In genomic region chr7:149856-150636, GRCh38 we compare ENCODE assay signal across 8 cellular contexts. TPM values are rescaled to one million over a fixed set of nuclear protein-coding genes. Genes with fewer than 3 reads are reported as not detected.
DNase-seq lines count a peak whose midpoint lies in the region; ATAC-seq, FAIRE-seq and TF ChIP-seq lines count a peak whose summit lies in the region.

No MANE protein-coding gene starts in this region.

- peak; percentile 5 for ATAC-seq in activated CD8-positive, alpha-beta memory T cell treated with anti-CD3 and anti-CD28 coated beads, Interleukin-2, amount 10 ng/mL, durations not matched to agents 7 days and 5 days

- H3K27me3 Mint-ChIP-seq in activated CD8-positive, alpha-beta memory T cell treated with anti-CD3 and anti-CD28 coated beads, Interleukin-2, amount 10 ng/mL, durations not matched to agents 7 days and 5 days = no peaks in the 10 kb centered on the region
- no peaks in the 10 kb centered on the region for H3K27me3 Mint-ChIP-seq in osteocyte (ENCODE audit: unreplicated experiment)

- peaks cover 19% of the 10 kb centered on the region for H3K4me1 Mint-ChIP-seq in activated CD8-positive, alpha-beta memory T cell treated with anti-CD3 and anti-CD28 coated beads, Interleukin-2, amount 10 ng/mL, durations not matched to agents 7 days and 5 days
- peaks cover 19% of the 10 kb centered on the region for H3K4me1 Mint-ChIP-seq in osteocyte (ENCODE audit: unreplicated experiment)

- no peak for TF ChIP-seq POLR2A in H54 (IDR thresholded peaks at IDR 0.05; ENCODE audit: low read depth, low read length)

- peak; percentile 30 for DNase-seq in NCI-H2171 treated with DMSO at 0.1 percent for 48 hours (lab: John Stamatoyannopoulos, UW)
- no peak for DNase-seq in NCI-H2171 (lab: John Stamatoyannopoulos, UW)
- DNase-seq in Kasumi-1 (lab: John Stamatoyannopoulos, UW) = peak; percentile 16 to 20
- DNase-seq in activated CD8-positive, alpha-beta memory T cell treated with anti-CD3 and anti-CD28 coated beads, Interleukin-2, amount 10 ng/mL, durations not matched to agents 7 days and 5 days = peak; percentile 62
- DNase-seq in fibroblast of mammary gland (ENCODE audit: low read depth) = peak; percentile 14
- DNase-seq in osteocyte (ENCODE audit: extremely low spot score, unreplicated experiment) = no peak
- DNase-seq in NCI-H1930 (lab: John Stamatoyannopoulos, UW) = no peak
- DNase-seq in H54 (ENCODE audit: insufficient read length, low spot score) = no peak

- H3K27ac Mint-ChIP-seq in activated CD8-positive, alpha-beta memory T cell treated with anti-CD3 and anti-CD28 coated beads, Interleukin-2, amount 10 ng/mL, durations not matched to agents 7 days and 5 days = peak overlapping the region; percentile 100
- peak overlapping the region; percentile 100 for H3K27ac Mint-ChIP-seq in osteocyte (ENCODE audit: unreplicated experiment)

- no peak for FAIRE-seq in H54 (lab: Jason Lieb, UNC)

- CTCF ChIA-PET in activated CD8-positive, alpha-beta memory T cell treated with anti-CD3 and anti-CD28 coated beads, Interleukin-2, amount 10 ng/mL, durations not matched to agents 7 days and 5 days (lab: Charles Lee) = no interaction called here

- TF ChIP-seq CTCF in fibroblast of mammary gland (conservative IDR thresholded peaks at IDR 0.05; ENCODE audit: control insufficient read depth, insufficient read depth, low read depth, low read length) (no peak), osteocyte (IDR thresholded peaks at IDR 0.05) (no peak)

- peak overlapping the region; percentile 84 for H3K4me3 Mint-ChIP-seq in activated CD8-positive, alpha-beta memory T cell treated with anti-CD3 and anti-CD28 coated beads, Interleukin-2, amount 10 ng/mL, durations not matched to agents 7 days and 5 days
- H3K4me3 Mint-ChIP-seq in osteocyte (ENCODE audit: unreplicated experiment) = no peak overlapping the region

- H3K4me3 ChIP-seq in fibroblast of mammary gland (ENCODE audit: control insufficient read depth, low read depth, low read length) = peak overlapping the region; percentile 74

- H3K36me3 Mint-ChIP-seq in activated CD8-positive, alpha-beta memory T cell treated with anti-CD3 and anti-CD28 coated beads, Interleukin-2, amount 10 ng/mL, durations not matched to agents 7 days and 5 days = peaks cover 10% of the 10 kb centered on the region
- H3K36me3 Mint-ChIP-seq in osteocyte (ENCODE audit: unreplicated experiment) = no peaks in the 10 kb centered on the region

- no peaks in the 10 kb centered on the region for H3K9me3 Mint-ChIP-seq in activated CD8-positive, alpha-beta memory T cell treated with anti-CD3 and anti-CD28 coated beads, Interleukin-2, amount 10 ng/mL, durations not matched to agents 7 days and 5 days (ENCODE audit: low read depth)
- H3K9me3 Mint-ChIP-seq in osteocyte (ENCODE audit: unreplicated experiment) = no peaks in the 10 kb centered on the region

RNA-seq across cellular contexts. Expression of gene FAM20C, which starts 42.3 kb away (rescaled TPM):
- under 1 TPM; 0.45 to 0.73 TPM for total RNA-seq in activated CD8-positive, alpha-beta memory T cell treated with anti-CD3 and anti-CD28 coated beads, Interleukin-2, amount 10 ng/mL, durations not matched to agents 7 days and 5 days
- total RNA-seq in osteocyte = 132 and 143 TPM in 2 replicates

Comparison
In these comparisons a context has a peak if more than half of its experiments do, and no peak if none do; other contexts are left out.
1. DNase-seq: peak in NCI-H2171 treated with DMSO at 0.1 percent for 48 hours (single experiment), Kasumi-1 (2 of 2), activated CD8-positive, alpha-beta memory T cell treated with anti-CD3 and anti-CD28 coated beads, Interleukin-2, amount 10 ng/mL, durations not matched to agents 7 days and 5 days (single experiment) and fibroblast of mammary gland (single experiment); none in NCI-H2171 (single experiment), osteocyte (single experiment), NCI-H1930 (0 of 2) and H54 (single experiment).
2. RNA of gene FAM20C, which starts 42.3 kb away (total RNA-seq): 132 to 143 TPM in osteocyte; 0.45 to 0.73 TPM in activated CD8-positive, alpha-beta memory T cell treated with anti-CD3 and anti-CD28 coated beads, Interleukin-2, amount 10 ng/mL, durations not matched to agents 7 days and 5 days; every median in the first group is over 10 times any median in the second.